1 cellular context compared by ENCODE assay signal in the genomic region with DNA sequence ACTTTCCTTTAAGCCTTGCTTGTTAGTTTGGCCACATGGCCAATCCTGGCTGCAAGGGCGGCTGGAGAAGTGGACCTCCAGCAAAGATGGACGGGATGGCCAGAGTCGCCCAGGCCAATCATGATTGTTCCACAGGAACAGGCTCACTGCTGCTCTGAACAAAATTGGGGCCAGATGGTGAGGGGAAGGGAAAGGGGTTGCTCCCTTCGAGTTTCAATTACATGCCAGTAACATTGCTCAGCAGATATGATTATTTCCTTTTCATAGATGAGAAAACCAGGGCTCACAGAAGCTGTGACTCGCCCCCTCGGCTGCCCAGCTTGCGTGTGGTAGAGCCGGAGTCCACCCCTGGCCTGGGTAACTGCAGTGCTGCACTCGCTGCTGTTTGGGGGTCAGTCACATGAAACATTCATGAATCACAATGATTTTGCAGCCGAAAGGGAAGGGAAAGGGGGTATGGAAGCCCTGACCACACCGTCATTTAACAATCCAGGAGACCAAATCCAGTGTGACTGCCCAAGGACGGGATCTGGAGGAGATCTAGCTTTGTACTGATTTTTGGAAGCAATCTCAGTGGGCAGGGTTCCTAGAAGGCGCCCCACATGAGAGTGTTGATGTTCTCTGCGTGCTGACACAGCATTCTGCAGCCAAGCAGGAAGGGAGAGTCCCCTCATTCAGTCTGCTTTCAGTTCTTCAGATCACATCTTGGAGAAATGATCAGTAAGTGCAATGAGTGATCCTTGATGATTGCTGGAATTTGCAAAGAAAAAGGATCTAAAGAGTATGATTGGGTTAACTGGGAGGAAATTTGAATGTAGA.
TF ChIP-seq lines count a peak whose summit lies in the region.

No MANE protein-coding gene starts in this region.

TF ChIP-seq in HepG2, 621 proteins besides CTCF, POLR2A, EP300 and RAD21:
- TF ChIP-seq, protein P1, sequence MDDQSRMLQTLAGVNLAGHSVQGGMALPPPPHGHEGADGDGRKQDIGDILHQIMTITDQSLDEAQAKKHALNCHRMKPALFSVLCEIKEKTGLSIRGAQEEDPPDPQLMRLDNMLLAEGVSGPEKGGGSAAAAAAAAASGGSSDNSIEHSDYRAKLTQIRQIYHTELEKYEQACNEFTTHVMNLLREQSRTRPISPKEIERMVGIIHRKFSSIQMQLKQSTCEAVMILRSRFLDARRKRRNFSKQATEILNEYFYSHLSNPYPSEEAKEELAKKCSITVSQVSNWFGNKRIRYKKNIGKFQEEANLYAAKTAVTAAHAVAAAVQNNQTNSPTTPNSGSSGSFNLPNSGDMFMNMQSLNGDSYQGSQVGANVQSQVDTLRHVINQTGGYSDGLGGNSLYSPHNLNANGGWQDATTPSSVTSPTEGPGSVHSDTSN (CRISPR knock-in tag; IDR thresholded peaks at IDR 0.05; ENCODE audit: borderline replicate concordance), result no peak
- TF ChIP-seq MAFF (IDR thresholded peaks at IDR 0.05; ENCODE audit: low read depth, low read length), result peak; percentile 64; the same call in 1 of the 2 replicates
- TF ChIP-seq THAP11 (CRISPR knock-in tag; IDR thresholded peaks at IDR 0.05), result no peak
- no peak for TF ChIP-seq ZFP36L2 (CRISPR knock-in tag; IDR thresholded peaks at IDR 0.05)
- TF ChIP-seq ZNF138 (CRISPR knock-in tag; IDR thresholded peaks at IDR 0.05; ENCODE audit: low read depth), result no peak
- TF ChIP-seq, protein P2, sequence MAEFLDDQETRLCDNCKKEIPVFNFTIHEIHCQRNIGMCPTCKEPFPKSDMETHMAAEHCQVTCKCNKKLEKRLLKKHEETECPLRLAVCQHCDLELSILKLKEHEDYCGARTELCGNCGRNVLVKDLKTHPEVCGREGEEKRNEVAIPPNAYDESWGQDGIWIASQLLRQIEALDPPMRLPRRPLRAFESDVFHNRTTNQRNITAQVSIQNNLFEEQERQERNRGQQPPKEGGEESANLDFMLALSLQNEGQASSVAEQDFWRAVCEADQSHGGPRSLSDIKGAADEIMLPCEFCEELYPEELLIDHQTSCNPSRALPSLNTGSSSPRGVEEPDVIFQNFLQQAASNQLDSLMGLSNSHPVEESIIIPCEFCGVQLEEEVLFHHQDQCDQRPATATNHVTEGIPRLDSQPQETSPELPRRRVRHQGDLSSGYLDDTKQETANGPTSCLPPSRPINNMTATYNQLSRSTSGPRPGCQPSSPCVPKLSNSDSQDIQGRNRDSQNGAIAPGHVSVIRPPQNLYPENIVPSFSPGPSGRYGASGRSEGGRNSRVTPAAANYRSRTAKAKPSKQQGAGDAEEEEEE (CRISPR knock-in tag; IDR thresholded peaks at IDR 0.05; ENCODE audit: borderline replicate concordance), result no peak
- TF ChIP-seq MTF2 (CRISPR knock-in tag; IDR thresholded peaks at IDR 0.05; ENCODE audit: borderline replicate concordance), result no peak
- TF ChIP-seq ZNF441 (CRISPR knock-in tag; IDR thresholded peaks at IDR 0.05; ENCODE audit: borderline replicate concordance), result no peak
- no peak for TF ChIP-seq ZIK1 (CRISPR knock-in tag; IDR thresholded peaks at IDR 0.05; ENCODE audit: borderline replicate concordance, low read depth)
- no peak for TF ChIP-seq ZNF34 (CRISPR knock-in tag; IDR thresholded peaks at IDR 0.05; ENCODE audit: borderline replicate concordance)
- no peak for TF ChIP-seq PRPF4 (IDR thresholded peaks at IDR 0.05; ENCODE audit: low read depth, low read length, poor library complexity, severe bottlenecking)
- no peak for TF ChIP-seq ARNT (IDR thresholded peaks at IDR 0.05)
- no peak for TF ChIP-seq KLF6 (CRISPR knock-in tag; IDR thresholded peaks at IDR 0.05)
- TF ChIP-seq MAFK (conservative IDR thresholded peaks at IDR 0.05 in 1 of 2, IDR thresholded peaks at IDR 0.05 in 1 of 2; ENCODE audit: low read length in 2 of 2), result peak; percentile 63 to 80
- no peak for TF ChIP-seq ZNF30 (CRISPR knock-in tag; IDR thresholded peaks at IDR 0.05)
